ENCODE assay signal across 8 cellular contexts in the genomic region with DNA sequence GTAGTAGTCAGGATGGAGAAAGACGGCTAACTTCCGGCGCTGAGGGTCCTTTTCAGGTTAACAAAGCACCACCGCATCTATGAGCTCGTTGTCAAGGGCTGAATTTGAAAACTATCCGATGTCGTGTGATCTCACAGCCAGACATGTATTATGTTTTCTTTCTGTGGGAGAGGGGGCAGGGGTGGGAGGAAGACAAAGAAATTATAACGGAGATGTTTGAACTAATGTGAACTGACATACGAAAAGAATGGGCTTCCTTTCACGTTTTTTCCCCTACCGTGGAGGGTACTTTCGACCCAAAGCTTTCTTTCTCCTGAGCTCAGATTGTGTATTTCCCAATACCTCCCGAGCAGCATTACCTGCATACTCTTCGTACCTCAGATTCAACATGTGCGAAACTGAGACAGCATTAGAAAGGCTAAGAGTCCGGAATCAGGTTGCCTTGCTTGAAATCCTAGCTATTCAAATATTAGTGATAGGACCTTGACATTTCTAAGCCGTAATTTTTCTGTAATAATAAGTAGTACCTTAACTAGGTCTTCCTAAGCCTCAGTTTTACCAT. TPM values are rescaled to one million over a fixed set of nuclear protein-coding genes. Genes with fewer than 3 reads are reported as not detected.
DNase-seq lines count a peak whose midpoint lies in the region; ATAC-seq and TF ChIP-seq lines count a peak whose summit lies in the region.

No MANE protein-coding gene starts in this region.

- intact Hi-C loops in right lobe of liver (cut with DNase I): no loop called here

- H3K36me3 ChIP-seq in right lobe of liver: no peaks in the 10 kb centered on the region
- no peaks in the 10 kb centered on the region for H3K36me3 ChIP-seq in thymus (ENCODE audit: control insufficient read depth, insufficient read depth)

- 13% methylated on average over 17 of the region's 17 CpGs for WGBS in right lobe of liver (ENCODE audit: insufficient coverage, low coverage, low lambda C conversion rate, missing lambda C conversion rate)
- WGBS in thymus: 27% methylated on average over 17 of the region's 17 CpGs

- H3K4me1 ChIP-seq in right lobe of liver: peaks cover 0 to 9% (median 4%) of the 10 kb centered on the region in 4 donors
- H3K4me1 ChIP-seq in thymus (ENCODE audit: control insufficient read depth, insufficient read depth, low read length): peaks cover 14% of the 10 kb centered on the region

- TF ChIP-seq POLR2A in right lobe of liver (IDR thresholded peaks at IDR 0.05): no peak

- H3K36me3 Mint-ChIP-seq in activated T-cell treated with anti-CD3 and anti-CD28 coated beads, Interleukin-2, amount 50 U/mL, for 4 hours (ENCODE audit: insufficient read depth): no peaks in the 10 kb centered on the region

- peaks cover 2% of the 10 kb centered on the region for H3K27me3 Mint-ChIP-seq in activated T-cell treated with anti-CD3 and anti-CD28 coated beads, Interleukin-2, amount 50 U/mL, for 4 hours (ENCODE audit: low read depth)

- in situ Hi-C loops in astrocyte of the spinal cord (cut with HindIII; ENCODE audit: low sequenced_read_pairs): no loop called here

- H3K27me3 ChIP-seq in right lobe of liver: no peaks in the 10 kb centered on the region
- H3K27me3 ChIP-seq in thymus (ENCODE audit: control insufficient read depth, insufficient read depth): no peaks in the 10 kb centered on the region

- H3K4me3 Mint-ChIP-seq in activated T-cell treated with anti-CD3 and anti-CD28 coated beads, Interleukin-2, amount 50 U/mL, for 4 hours: peak overlapping the region; percentile 82

- peaks cover 8% of the 10 kb centered on the region for H3K4me1 Mint-ChIP-seq in activated T-cell treated with anti-CD3 and anti-CD28 coated beads, Interleukin-2, amount 50 U/mL, for 4 hours (ENCODE audit: low read depth)

- H3K4me3 ChIP-seq in astrocyte of the spinal cord (ENCODE audit: low read depth, low read length): peak overlapping the region; percentile 56
- peak overlapping the region; percentile 68 to 69 (median 68) for H3K4me3 ChIP-seq in right lobe of liver
- H3K4me3 ChIP-seq in thymus (ENCODE audit: low read length): peak overlapping the region; percentile 81

- ATAC-seq in activated T-cell treated with anti-CD3 and anti-CD28 coated beads, Interleukin-2, amount 50 U/mL, for 4 hours: no peak
- ATAC-seq in right lobe of liver: peak in 3 of 4 donors; percentile 8 to 15 (median 10)

- no peaks in the 10 kb centered on the region for H3K9me3 Mint-ChIP-seq in activated T-cell treated with anti-CD3 and anti-CD28 coated beads, Interleukin-2, amount 50 U/mL, for 4 hours

- DNase-seq in activated T-cell treated with anti-CD3 and anti-CD28 coated beads, Interleukin-2, amount 50 U/mL, for 4 hours: no peak
- DNase-seq in activated T-cell treated with anti-CD3 and anti-CD28 coated beads, Interleukin-2, amount 50 U/mL, for 1 hour: no peak
- DNase-seq in astrocyte of the spinal cord (ENCODE audit: low read depth, low spot score) (no peak), right lobe of liver (no peak), NCI-H1694 treated with DMSO at 0.1 percent for 48 hours (lab: John Stamatoyannopoulos, UW) (no peak), NCI-H2029 treated with DMSO at 0.1 percent for 48 hours (lab: John Stamatoyannopoulos, UW) (no peak)
- no peak for DNase-seq in activated CD8-positive, alpha-beta memory T cell treated with anti-CD3 and anti-CD28 coated beads, Interleukin-2, amount 50 U/mL, for 4 hours

- H3K9me3 ChIP-seq in right lobe of liver (no peaks in the 10 kb centered on the region), thymus (ENCODE audit: control insufficient read depth) (no peaks in the 10 kb centered on the region)

- TF ChIP-seq CTCF in astrocyte of the spinal cord (IDR thresholded peaks at IDR 0.05; ENCODE audit: low read depth, low read length) (no peak), right lobe of liver (IDR thresholded peaks at IDR 0.05) (no peak)

- H3K27ac ChIP-seq in right lobe of liver (peak overlapping the region in 2 of 3 donors; percentile 67 to 77), thymus (ENCODE audit: low read depth) (peak overlapping the region; percentile 70)

RNA-seq across cellular contexts. Expression of gene PAK1, which starts 0.7 kb away (rescaled TPM):
- total RNA-seq in activated T-cell treated with anti-CD3 and anti-CD28 coated beads, Interleukin-2, amount 50 U/mL, for 4 hours: 10 to 100 TPM; 14.2 to 17.4 (median 15.3) TPM
- 10 to 100 TPM in 2 of 6 experiments, 1 to 10 TPM in 4; 7.3 to 14.5 (median 9.3) TPM for total RNA-seq in right lobe of liver
- polyA plus RNA-seq in thymus: 27.7 TPM

Comparison
In these comparisons a context has a peak if more than half of its experiments do, and no peak if none do; other contexts are left out.
1. ATAC-seq: peak in right lobe of liver (3 of 4); none in activated T-cell treated with anti-CD3 and anti-CD28 coated beads, Interleukin-2, amount 50 U/mL, for 4 hours (0 of 2).
2. Peak in every context shown above with its lines, with median percentiles within 50 percentile points of each other: H3K4me3 ChIP-seq.